ENCODE assay signal across 8 cellular contexts in genomic region chr2:10304458-10305253, GRCh38. TPM values are rescaled to one million over a fixed set of nuclear protein-coding genes. Genes with fewer than 3 reads are reported as not detected.
DNase-seq lines count a peak whose midpoint lies in the region; ATAC-seq and TF ChIP-seq lines count a peak whose summit lies in the region.

No MANE protein-coding gene starts in this region.

- H3K36me3 ChIP-seq in A673 (ENCODE audit: insufficient read depth, low read length, poor library complexity, severe bottlenecking) (no peaks in the 10 kb centered on the region), KMS-11 (ENCODE audit: insufficient read depth) (no peaks in the 10 kb centered on the region), mucosa of stomach (ENCODE audit: control insufficient read depth, insufficient read depth, low read length) (no peaks in the 10 kb centered on the region)

- H3K4me2 ChIP-seq in KMS-11: peak overlapping the region; percentile 98

- peak overlapping the region; percentile 67 for H3K4me3 ChIP-seq in A673 (ENCODE audit: low read depth, low read length, poor library complexity, severe bottlenecking)
- peak overlapping the region; percentile 4 for H3K4me3 ChIP-seq in KMS-11 (IDR thresholded peaks at IDR 0.05; ENCODE audit: insufficient read depth, low read depth, low read length)
- H3K4me3 ChIP-seq in choroid plexus epithelial cell (ENCODE audit: low read depth, low read length): peak overlapping the region; percentile 74
- peak overlapping the region; percentile 75 for H3K4me3 ChIP-seq in mucosa of stomach (ENCODE audit: low read length)

- H3K9me3 ChIP-seq in A673 (ENCODE audit: low read depth, low read length, poor library complexity, severe bottlenecking) (no peaks in the 10 kb centered on the region), mucosa of stomach (ENCODE audit: control insufficient read depth, low read length) (no peaks in the 10 kb centered on the region)

- H4K20me1 ChIP-seq in KMS-11 (ENCODE audit: insufficient read depth): no peaks in the 10 kb centered on the region

- BruUV-seq in A673 (replicated peaks; lab: Mats Ljungman, UMichigan): no TSS peak

- H3K79me2 ChIP-seq in KMS-11 (ENCODE audit: insufficient read depth, low read depth): peaks cover 6% of the 10 kb centered on the region; the same call in 1 of the 2 replicates

- peak overlapping the region; percentile 72; the same call in 1 of the 2 replicates for H2AFZ ChIP-seq in KMS-11 (ENCODE audit: low read depth)

- POLR2A ChIA-PET in A673 (lab: Charles Lee; ENCODE audit: low non-redundant PET): no interaction called here

- H3K27me3 ChIP-seq in A673 (replicated peaks; ENCODE audit: insufficient read depth, low read depth, low read length, poor library complexity): no peaks in the 10 kb centered on the region
- H3K27me3 ChIP-seq in KMS-11 (ENCODE audit: insufficient read depth, low read depth): no peaks in the 10 kb centered on the region
- no peaks in the 10 kb centered on the region for H3K27me3 ChIP-seq in mucosa of stomach (ENCODE audit: control insufficient read depth, insufficient read depth, low read length)

- H3K4me1 ChIP-seq in A673 (ENCODE audit: insufficient read depth, low read length, poor library complexity, severe bottlenecking): peaks cover 14% of the 10 kb centered on the region
- peaks cover 30% of the 10 kb centered on the region for H3K4me1 ChIP-seq in KMS-11 (ENCODE audit: low read depth, poor library complexity, severe bottlenecking)
- peaks cover 56% of the 10 kb centered on the region for H3K4me1 ChIP-seq in mucosa of stomach (ENCODE audit: control insufficient read depth, insufficient read depth, low read length)

- H3K9ac ChIP-seq in KMS-11: peak overlapping the region; percentile 16; the same call in 1 of the 2 replicates
- H3K9ac ChIP-seq in mucosa of stomach (ENCODE audit: low read length): peak overlapping the region; percentile 70

- TF ChIP-seq CTCF in A673 (conservative IDR thresholded peaks at IDR 0.05; ENCODE audit: low read depth, low read length) (no peak), KMS-11 (conservative IDR thresholded peaks at IDR 0.05; ENCODE audit: low read depth, low read length) (no peak), choroid plexus epithelial cell (conservative IDR thresholded peaks at IDR 0.05; ENCODE audit: low read depth, low read length) (no peak)

- CTCF ChIA-PET in A673 (lab: Charles Lee): interaction anchor here (1.3 kb wide), 1 partner anchor 104 kb away, joined by 11 read pairs; no protein-coding TSS in a partner anchor

- ATAC-seq in HG03442 (IDR thresholded peaks at IDR 0.05; ENCODE audit: unreplicated experiment): no peak

- DNase-seq in A673 (ENCODE audit: low spot score) (no peak), choroid plexus epithelial cell (ENCODE audit: low read depth) (no peak), foreskin melanocyte (no peak), cortex of kidney (lab: John Stamatoyannopoulos, UW) (no peak)
- no peak for DNase-seq in activated CD4-positive, CD25-positive, alpha-beta regulatory T cell treated with anti-CD3 and anti-CD28 coated beads, Interleukin-2, amount 50 U/mL, for 72 hours

- intact Hi-C loops in A673 (cut with micrococcal nuclease; ENCODE audit: unreplicated experiment): no loop called here

- H3K27ac ChIP-seq in A673 (ENCODE audit: low read depth, low read length, poor library complexity, severe bottlenecking) (no peak overlapping the region), KMS-11 (no peak overlapping the region)

RNA-seq across cellular contexts. Expression of gene HPCAL1, which starts 2.0 kb away (rescaled TPM):
- 9.7 and 10.6 TPM in 2 replicates for total RNA-seq in A673 (2021)

Comparison
In these comparisons a context has a peak if more than half of its experiments do, and no peak if none do; other contexts are left out.
1. H3K4me3 ChIP-seq: peak in every context shown above with its lines; median percentile 75 in mucosa of stomach; 74 in choroid plexus epithelial cell; 67 in A673; 4 in KMS-11.